Comparison of ENCODE assay signal across 17 cellular contexts in genomic region chr3:47838503-47838902, GRCh38. TPM values are rescaled to one million over a fixed set of nuclear protein-coding genes. Genes with fewer than 3 reads are reported as not detected.
DNase-seq lines count a peak whose midpoint lies in the region; ATAC-seq and TF ChIP-seq lines count a peak whose summit lies in the region.
"Had no signal": no experiment of that assay in that cellular context is flagged by ENCODE, and none has a peak within 500 bp of the region (broad histone marks: within the 10 kb centered on the region; RNA-seq: fewer than 3 reads in every experiment).

No MANE protein-coding gene starts in this region.

- no peak for ATAC-seq in natural killer cell treated with Interleukin-12 subunit alpha and Interleukin-12 subunit beta and Interleukin-15 and Interleukin-18, amount 100 ng/mL, for 72 hours
- ATAC-seq in natural killer cell, result no peak
- ATAC-seq in stimulated activated naive B cell treated with anti-CD40 and anti-IgM and Interleukin-4, amounts not matched to agents 10 μg/mL and 1 μg/mL and 100 μg/mL, for 72 hours (replicated peaks), result no peak

- DNase-seq in activated naive CD4-positive, alpha-beta T cell treated with Interleukin-2 at 50 U/mL for 16 hours, result no peak
- peak; percentile 2 for DNase-seq in natural killer cell treated with Interleukin-12 subunit alpha and Interleukin-12 subunit beta and Interleukin-15 and Interleukin-18, amount 100 ng/mL, for 72 hours (ENCODE audit: low spot score)
- DNase-seq in natural killer cell (no peak), mesenchymal stem cell (no peak), osteoblast (ENCODE audit: insufficient read length, low spot score, missing footprints) (peak; percentile 65), HuH-7.5 (ENCODE audit: low spot score) (no peak)
- no peak for DNase-seq in stimulated activated naive B cell treated with anti-CD40 and anti-IgM and Interleukin-4, amounts not matched to agents 10 μg/mL and 1 μg/mL and 100 μg/mL, for 72 hours
- DNase-seq: 8988T; Calu3; CD8-positive, alpha-beta T cell; DMS79 treated with DMSO at 0.1 percent for 48 hours; GF-D8; GOT3; H7 had no signal

- H3K36me3 ChIP-seq in mesenchymal stem cell (ENCODE audit: control insufficient read depth in 1 of 2, insufficient read depth in 2 of 2, low read depth in 1 of 2, low read length in 2 of 2) (peaks cover 75 to 85% of the 10 kb centered on the region in 2 experiments), osteoblast (ENCODE audit: insufficient read depth, low read length) (peaks cover 76% of the 10 kb centered on the region)

- H3K27ac ChIP-seq in mesenchymal stem cell (ENCODE audit: low read length, poor library complexity, severe bottlenecking) (no peak overlapping the region), osteoblast (ENCODE audit: low read depth, low read length) (no peak overlapping the region)
- H3K27ac ChIP-seq: BLaER1 treated with 17β-estradiol and CSF1 and Interleukin-3, amounts not matched to agents 10 nM and 100 nM had no signal

- H3K4me3 ChIP-seq in mesenchymal stem cell (ENCODE audit: insufficient read depth in 1 of 2, low read depth in 1 of 2, low read length in 2 of 2) (no peak overlapping the region), osteoblast (ENCODE audit: insufficient read depth, low read length) (no peak overlapping the region)
- H3K4me3 ChIP-seq: BLaER1 treated with 17β-estradiol and CSF1 and Interleukin-3, amounts not matched to agents 10 nM and 100 nM had no signal

- no peak overlapping the region for H2BK15ac ChIP-seq in mesenchymal stem cell (ENCODE audit: low read depth, poor library complexity, severe bottlenecking)

- H3K27me3 ChIP-seq in mesenchymal stem cell (ENCODE audit: control insufficient read depth in 1 of 2, insufficient read depth in 1 of 2, low read length in 2 of 2) (no peaks in the 10 kb centered on the region), osteoblast (ENCODE audit: insufficient read depth, low read length) (no peaks in the 10 kb centered on the region)
- H3K27me3 ChIP-seq: BLaER1 treated with 17β-estradiol and CSF1 and Interleukin-3, amounts not matched to agents 10 nM and 100 nM had no signal

- peaks cover 49% of the 10 kb centered on the region for H3K79me1 ChIP-seq in mesenchymal stem cell (replicated peaks; ENCODE audit: low read length, poor library complexity, severe bottlenecking)

- H3K9me3 ChIP-seq in mesenchymal stem cell (ENCODE audit: control insufficient read depth, low read length) (no peaks in the 10 kb centered on the region), osteoblast (ENCODE audit: low read depth, low read length) (no peaks in the 10 kb centered on the region)
- H3K9me3 ChIP-seq: BLaER1 treated with 17β-estradiol and CSF1 and Interleukin-3, amounts not matched to agents 10 nM and 100 nM had no signal

- H3K9me3 Mint-ChIP-seq in activated naive CD4-positive, alpha-beta T cell treated with anti-CD3 and anti-CD28 coated beads, Interleukin-2, amount 50 U/mL, for 24 hours, result no peaks in the 10 kb centered on the region
- H3K9me3 Mint-ChIP-seq in natural killer cell treated with Interleukin-12 subunit alpha and Interleukin-12 subunit beta and Interleukin-15 and Interleukin-18, amount 100 ng/mL, for 72 hours, result no peaks in the 10 kb centered on the region
- no peaks in the 10 kb centered on the region for H3K9me3 Mint-ChIP-seq in natural killer cell
- no peaks in the 10 kb centered on the region for H3K9me3 Mint-ChIP-seq in stimulated activated naive B cell treated with anti-CD40 and anti-IgM and Interleukin-4, amounts not matched to agents 10 μg/mL and 1 μg/mL and 100 μg/mL, for 72 hours
- H3K9me3 Mint-ChIP-seq: CD8-positive, alpha-beta T cell had no signal

- H3K4me2 ChIP-seq in mesenchymal stem cell (ENCODE audit: low read length, poor library complexity, severe bottlenecking), result no peak overlapping the region
- no peak overlapping the region for H3K4me2 ChIP-seq in osteoblast (ENCODE audit: insufficient read depth, low read length)
- H3K4me2 ChIP-seq: BLaER1 treated with 17β-estradiol and CSF1 and Interleukin-3, amounts not matched to agents 10 nM and 100 nM had no signal

- H3K4ac ChIP-seq in mesenchymal stem cell (ENCODE audit: low read depth in 1 of 2, low read length in 2 of 2), result no peak overlapping the region

- peaks cover 22% of the 10 kb centered on the region for H3K79me2 ChIP-seq in osteoblast (ENCODE audit: insufficient read depth, low read length)

- no peak overlapping the region for H2AK5ac ChIP-seq in mesenchymal stem cell (ENCODE audit: low read length, severe bottlenecking)

- peak overlapping the region; percentile 82 for H3K27ac Mint-ChIP-seq in activated naive CD4-positive, alpha-beta T cell treated with anti-CD3 and anti-CD28 coated beads, Interleukin-2, amount 50 U/mL, for 24 hours
- no peak overlapping the region for H3K27ac Mint-ChIP-seq in natural killer cell treated with Interleukin-12 subunit alpha and Interleukin-12 subunit beta and Interleukin-15 and Interleukin-18, amount 100 ng/mL, for 72 hours
- peak overlapping the region in 1 of 2 donors; percentile 41 for H3K27ac Mint-ChIP-seq in natural killer cell
- H3K27ac Mint-ChIP-seq in stimulated activated naive B cell treated with anti-CD40 and anti-IgM and Interleukin-4, amounts not matched to agents 10 μg/mL and 1 μg/mL and 100 μg/mL, for 72 hours, result no peak overlapping the region
- H3K27ac Mint-ChIP-seq: B cell had no signal

- H3K27me3 Mint-ChIP-seq in activated naive CD4-positive, alpha-beta T cell treated with anti-CD3 and anti-CD28 coated beads, Interleukin-2, amount 50 U/mL, for 24 hours, result no peaks in the 10 kb centered on the region
- H3K27me3 Mint-ChIP-seq in natural killer cell treated with Interleukin-12 subunit alpha and Interleukin-12 subunit beta and Interleukin-15 and Interleukin-18, amount 100 ng/mL, for 72 hours, result no peaks in the 10 kb centered on the region
- H3K27me3 Mint-ChIP-seq in natural killer cell (ENCODE audit: low read depth in 2 of 2), result no peaks in the 10 kb centered on the region
- no peaks in the 10 kb centered on the region for H3K27me3 Mint-ChIP-seq in stimulated activated naive B cell treated with anti-CD40 and anti-IgM and Interleukin-4, amounts not matched to agents 10 μg/mL and 1 μg/mL and 100 μg/mL, for 72 hours
- H3K27me3 Mint-ChIP-seq: B cell had no signal

- no peak overlapping the region for H2BK5ac ChIP-seq in mesenchymal stem cell (ENCODE audit: low read depth, low read length, poor library complexity, severe bottlenecking)

- intact Hi-C loops in natural killer cell (cut with micrococcal nuclease), result loop anchor here (5.0 kb wide), 2 partner anchors 154 to 314 kb away; no protein-coding TSS in a partner anchor

- H3K9ac ChIP-seq in mesenchymal stem cell (ENCODE audit: low read length), result no peak overlapping the region
- H3K9ac ChIP-seq: BLaER1 treated with 17β-estradiol and CSF1 and Interleukin-3, amounts not matched to agents 10 nM and 100 nM had no signal

- H3K18ac ChIP-seq in mesenchymal stem cell (ENCODE audit: low read depth in 1 of 2, low read length in 2 of 2), result no peak overlapping the region

- H4K8ac ChIP-seq in mesenchymal stem cell (ENCODE audit: low read length), result no peak overlapping the region

- H3K4me1 Mint-ChIP-seq in activated naive CD4-positive, alpha-beta T cell treated with anti-CD3 and anti-CD28 coated beads, Interleukin-2, amount 50 U/mL, for 24 hours, result peaks cover 5% of the 10 kb centered on the region
- peaks cover 4 to 7% of the 10 kb centered on the region in 2 donors for H3K4me1 Mint-ChIP-seq in natural killer cell treated with Interleukin-12 subunit alpha and Interleukin-12 subunit beta and Interleukin-15 and Interleukin-18, amount 100 ng/mL, for 72 hours (ENCODE audit: low read depth in 2 of 2)
- H3K4me1 Mint-ChIP-seq in natural killer cell, result peaks cover 0 to 6% of the 10 kb centered on the region in 2 donors
- peaks cover 0 to 2% of the 10 kb centered on the region in 2 donors for H3K4me1 Mint-ChIP-seq in stimulated activated naive B cell treated with anti-CD40 and anti-IgM and Interleukin-4, amounts not matched to agents 10 μg/mL and 1 μg/mL and 100 μg/mL, for 72 hours

- peak overlapping the region; percentile 2 for H4K91ac ChIP-seq in mesenchymal stem cell (ENCODE audit: low read length)

- 98% methylated on average over 4 of the region's 5 CpGs for WGBS in mesenchymal stem cell

- H4K20me1 ChIP-seq in osteoblast (ENCODE audit: insufficient read depth, low read length), result peaks cover 32% of the 10 kb centered on the region

- H2AFZ ChIP-seq in mesenchymal stem cell (ENCODE audit: low read depth, low read length) (no peak overlapping the region), osteoblast (ENCODE audit: low read length) (no peak overlapping the region)

- H3K36me3 Mint-ChIP-seq in activated naive CD4-positive, alpha-beta T cell treated with anti-CD3 and anti-CD28 coated beads, Interleukin-2, amount 50 U/mL, for 24 hours, result peaks cover 11% of the 10 kb centered on the region
- H3K36me3 Mint-ChIP-seq in natural killer cell treated with Interleukin-12 subunit alpha and Interleukin-12 subunit beta and Interleukin-15 and Interleukin-18, amount 100 ng/mL, for 72 hours, result peaks cover 13% of the 10 kb centered on the region
- H3K36me3 Mint-ChIP-seq in natural killer cell, result no peaks in the 10 kb centered on the region
- peaks cover 43 to 53% of the 10 kb centered on the region in 2 donors for H3K36me3 Mint-ChIP-seq in stimulated activated naive B cell treated with anti-CD40 and anti-IgM and Interleukin-4, amounts not matched to agents 10 μg/mL and 1 μg/mL and 100 μg/mL, for 72 hours

- no peak overlapping the region for H3K4me3 Mint-ChIP-seq in activated naive CD4-positive, alpha-beta T cell treated with anti-CD3 and anti-CD28 coated beads, Interleukin-2, amount 50 U/mL, for 24 hours
- no peak overlapping the region for H3K4me3 Mint-ChIP-seq in natural killer cell treated with Interleukin-12 subunit alpha and Interleukin-12 subunit beta and Interleukin-15 and Interleukin-18, amount 100 ng/mL, for 72 hours
- no peak overlapping the region for H3K4me3 Mint-ChIP-seq in natural killer cell
- H3K4me3 Mint-ChIP-seq in stimulated activated naive B cell treated with anti-CD40 and anti-IgM and Interleukin-4, amounts not matched to agents 10 μg/mL and 1 μg/mL and 100 μg/mL, for 72 hours, result no peak overlapping the region
- H3K4me3 Mint-ChIP-seq: B cell; CD8-positive, alpha-beta T cell had no signal

- no peak overlapping the region for H3K23ac ChIP-seq in mesenchymal stem cell (ENCODE audit: low read length in 2 of 2)

- no peak overlapping the region for H2BK120ac ChIP-seq in mesenchymal stem cell (ENCODE audit: low read depth, low read length)

- H3K14ac ChIP-seq in mesenchymal stem cell (ENCODE audit: low read length in 2 of 2), result no peak overlapping the region

- H2BK12ac ChIP-seq in mesenchymal stem cell (ENCODE audit: low read length in 2 of 2), result no peak overlapping the region

- TF ChIP-seq CTCF in natural killer cell (IDR thresholded peaks at IDR 0.05), result no peak
- TF ChIP-seq CTCF in osteoblast (IDR thresholded peaks at IDR 0.05; ENCODE audit: extremely low read depth, low read depth, low read length), result no peak

- H3K4me1 ChIP-seq in mesenchymal stem cell (ENCODE audit: control insufficient read depth, insufficient read depth, low read depth, low read length) (peaks cover 1% of the 10 kb centered on the region), osteoblast (ENCODE audit: insufficient read depth, low read length) (no peaks in the 10 kb centered on the region)
- H3K4me1 ChIP-seq: BLaER1 treated with 17β-estradiol and CSF1 and Interleukin-3, amounts not matched to agents 10 nM and 100 nM had no signal

RNA-seq across cellular contexts. Expression of gene DHX30, which starts 35.6 kb away (rescaled TPM):
- total RNA-seq in natural killer cell treated with Interleukin-12 subunit alpha and Interleukin-12 subunit beta and Interleukin-15 and Interleukin-18, amount 100 ng/mL, for 72 hours, result 100 to 1,000 TPM; 101 to 177 TPM
- total RNA-seq in natural killer cell (10 to 100 TPM; 72.0 to 83.4 (median 82.1) TPM), osteoblast (56.6 and 59.4 TPM in 2 replicates)
- polyA plus RNA-seq in mesenchymal stem cell (2013, experiment 1 of 2), result 27.7 TPM
- 27.9 TPM for polyA plus RNA-seq in mesenchymal stem cell (2013, experiment 2 of 2)

RNA-seq across cellular contexts. Expression of gene SMARCC1, which starts 56.8 kb away (rescaled TPM):
- 100 to 1,000 TPM in 1 of 2 donors, 10 to 100 TPM in 1; 93.8 to 130 TPM for total RNA-seq in natural killer cell treated with Interleukin-12 subunit alpha and Interleukin-12 subunit beta and Interleukin-15 and Interleukin-18, amount 100 ng/mL, for 72 hours
- total RNA-seq in natural killer cell (100 to 1,000 TPM in 2 of 3 donors, 10 to 100 TPM in 1; 96.1 to 108 (median 102) TPM), osteoblast (46.3 and 46.7 TPM in 2 replicates)
- 40.9 TPM for polyA plus RNA-seq in mesenchymal stem cell (2013, experiment 1 of 2)
- 39.5 TPM for polyA plus RNA-seq in mesenchymal stem cell (2013, experiment 2 of 2)

Comparison
In these comparisons a context has a peak if more than half of its experiments do, and no peak if none do; other contexts are left out.
1. DNase-seq: peak in natural killer cell treated with Interleukin-12 subunit alpha and Interleukin-12 subunit beta and Interleukin-15 and Interleukin-18, amount 100 ng/mL, for 72 hours (single experiment) and osteoblast (single experiment); none in activated naive CD4-positive, alpha-beta T cell treated with Interleukin-2 at 50 U/mL for 16 hours (single experiment), natural killer cell (single experiment), mesenchymal stem cell (single experiment), HuH-7.5 (single experiment) and stimulated activated naive B cell treated with anti-CD40 and anti-IgM and Interleukin-4, amounts not matched to agents 10 μg/mL and 1 μg/mL and 100 μg/mL, for 72 hours (single experiment).